In the genomic region with DNA sequence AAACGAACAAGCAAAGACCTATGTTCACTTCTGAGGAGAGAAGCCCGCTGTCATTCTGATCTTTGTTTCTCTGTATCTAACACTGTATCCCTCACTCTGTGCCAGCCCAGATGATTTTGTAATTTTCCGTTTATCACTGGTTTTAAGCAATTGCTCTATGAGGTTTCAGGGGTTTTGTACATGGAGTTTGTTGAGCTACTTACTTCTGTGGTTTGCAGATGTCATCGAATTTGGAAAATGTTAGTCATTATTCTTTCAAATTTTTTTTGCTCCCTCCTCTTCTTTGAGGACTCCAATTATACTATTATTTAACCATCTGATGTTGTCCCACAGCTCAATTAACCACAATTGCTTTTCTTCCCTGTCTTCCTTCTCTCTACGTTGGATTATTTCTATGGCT, we compare ENCODE assay signal across 11 cellular contexts.
DNase-seq lines count a peak whose midpoint lies in the region; ATAC-seq and TF ChIP-seq lines count a peak whose summit lies in the region.
"Had no signal": no experiment of that assay in that cellular context is flagged by ENCODE, and none has a peak within 500 bp of the region (broad histone marks: within the 10 kb centered on the region; RNA-seq: fewer than 3 reads in every experiment).

No MANE protein-coding gene starts in this region.

- H3K4me1 ChIP-seq in GM23248 (ENCODE audit: insufficient read depth) (peaks cover 10% of the 10 kb centered on the region), smooth muscle cell (ENCODE audit: low read depth) (no peaks in the 10 kb centered on the region)

- ATAC-seq in CD4-positive, alpha-beta T cell (ENCODE audit: poor library complexity): no peak
- ATAC-seq: CD8-positive, alpha-beta T cell had no signal

- in situ Hi-C loops in GM23248 (cut with MboI): no loop called here

- H3K4me2 ChIP-seq in GM23248 (ENCODE audit: unreplicated experiment): no peak overlapping the region
- no peak overlapping the region for H3K4me2 ChIP-seq in smooth muscle cell

- H3F3A ChIP-seq in GM23248 (ENCODE audit: insufficient read depth): peaks cover 16% of the 10 kb centered on the region
- H3F3A ChIP-seq in smooth muscle cell (ENCODE audit: low read depth): no peaks in the 10 kb centered on the region

- WGBS in GM23248 (ENCODE audit: low coverage in 1 of 2, low lambda C conversion rate in 2 of 2, missing lambda C conversion rate in 2 of 2), 2 experiments: 76 to 87% methylated on average over 5 of the region's 5 CpGs
- 89% methylated on average over 5 of the region's 5 CpGs for WGBS in smooth muscle cell (ENCODE audit: low lambda C conversion rate)

- H3K9me3 ChIP-seq in GM23248 (ENCODE audit: low read depth): no peaks in the 10 kb centered on the region
- H3K9me3 ChIP-seq in smooth muscle cell (replicated peaks; ENCODE audit: low read depth): no peaks in the 10 kb centered on the region
- no peaks in the 10 kb centered on the region for H3K9me3 ChIP-seq in CD4-positive, alpha-beta T cell (ENCODE audit: control insufficient read depth, low read length)
- H3K9me3 ChIP-seq: BE2C had no signal

- H3K27ac Mint-ChIP-seq in CD4-positive, alpha-beta T cell: no peak overlapping the region
- H3K27ac Mint-ChIP-seq: CD8-positive, alpha-beta T cell had no signal

- no peak overlapping the region for H3K27ac ChIP-seq in GM23248
- peak overlapping the region; percentile 17 for H3K27ac ChIP-seq in smooth muscle cell (ENCODE audit: low read depth)
- no peak overlapping the region for H3K27ac ChIP-seq in CD4-positive, alpha-beta T cell (ENCODE audit: low read depth, low read length)
- H3K27ac ChIP-seq: C4-2B had no signal

- H3K79me2 ChIP-seq in GM23248 (ENCODE audit: insufficient read depth) (no peaks in the 10 kb centered on the region), smooth muscle cell (ENCODE audit: low read depth) (no peaks in the 10 kb centered on the region)

- H3K27me3 ChIP-seq in GM23248 (replicated peaks; ENCODE audit: insufficient read depth): no peaks in the 10 kb centered on the region
- H3K27me3 ChIP-seq in smooth muscle cell (ENCODE audit: low read depth): no peaks in the 10 kb centered on the region
- no peaks in the 10 kb centered on the region for H3K27me3 ChIP-seq in CD4-positive, alpha-beta T cell (ENCODE audit: control insufficient read depth, insufficient read depth, low read length)
- H3K27me3 ChIP-seq: BE2C had no signal

- no peaks in the 10 kb centered on the region for H3K36me3 ChIP-seq in GM23248 (ENCODE audit: low read depth)
- H3K36me3 ChIP-seq in smooth muscle cell (ENCODE audit: low read depth): no peaks in the 10 kb centered on the region
- H3K36me3 ChIP-seq: BE2C had no signal

- intact Hi-C loops in CD4-positive, alpha-beta T cell (cut with DNase I, micrococcal nuclease): no loop called here

- no peaks in the 10 kb centered on the region for H4K20me1 ChIP-seq in GM23248 (ENCODE audit: insufficient read depth)
- H4K20me1 ChIP-seq in smooth muscle cell (ENCODE audit: low read depth): no peaks in the 10 kb centered on the region

- POLR2A ChIA-PET in CD4-positive, alpha-beta T cell (lab: Charles Lee): no interaction called here

- CTCF ChIA-PET in CD4-positive, alpha-beta T cell (lab: Charles Lee): no interaction called here

- H3K4me3 Mint-ChIP-seq in CD4-positive, alpha-beta T cell: no peak overlapping the region
- H3K4me3 Mint-ChIP-seq: CD8-positive, alpha-beta T cell had no signal

- no peaks in the 10 kb centered on the region for H3K4me1 Mint-ChIP-seq in CD4-positive, alpha-beta T cell (ENCODE audit: low read depth)

- no peak for TF ChIP-seq CTCF in smooth muscle cell (IDR thresholded peaks at IDR 0.05; ENCODE audit: borderline replicate concordance, insufficient read depth, poor library complexity, severe bottlenecking)
- TF ChIP-seq CTCF in CD4-positive, alpha-beta T cell (IDR thresholded peaks at IDR 0.05): no peak

- H2AFZ ChIP-seq in GM23248 (no peak overlapping the region), smooth muscle cell (ENCODE audit: low read depth) (no peak overlapping the region)

- H3K27me3 Mint-ChIP-seq in CD4-positive, alpha-beta T cell: no peaks in the 10 kb centered on the region

- H3K9me2 ChIP-seq in GM23248 (ENCODE audit: insufficient read depth): no peaks in the 10 kb centered on the region

- peak; percentile 14 for DNase-seq in GM23248
- peak; percentile 5 for DNase-seq in OCI-M1 (lab: John Stamatoyannopoulos, UW)
- DNase-seq in fibroblast of peridontal ligament (ENCODE audit: extremely low read depth): peak; percentile 53
- no peak for DNase-seq in smooth muscle cell (lab: John Stamatoyannopoulos, UW; ENCODE audit: unreplicated experiment)
- DNase-seq in CD4-positive, alpha-beta T cell: no peak
- no peak for DNase-seq in SHP77 treated with DMSO at 0.1 percent for 48 hours (lab: John Stamatoyannopoulos, UW)
- no peak for DNase-seq in stimulated activated CD4-positive, alpha-beta T cell treated with anti-CD3 and anti-CD28 coated beads, Interleukin-2, amount 100 ng/mL, for 24 hours
- DNase-seq: BE2C; CD8-positive, alpha-beta T cell; COR-L47 had no signal

- H3K9me3 Mint-ChIP-seq in CD4-positive, alpha-beta T cell: peaks cover 21% of the 10 kb centered on the region

- H3K4me3 ChIP-seq in GM23248: no peak overlapping the region
- H3K4me3 ChIP-seq in smooth muscle cell: no peak overlapping the region

- H3K9ac ChIP-seq in GM23248 (no peak overlapping the region), smooth muscle cell (ENCODE audit: low read depth) (no peak overlapping the region)

- H3K36me3 Mint-ChIP-seq in CD4-positive, alpha-beta T cell (ENCODE audit: low read depth): no peaks in the 10 kb centered on the region
- H3K36me3 Mint-ChIP-seq: CD8-positive, alpha-beta T cell had no signal

Comparison
In these comparisons a context has a peak if more than half of its experiments do, and no peak if none do; other contexts are left out.
1. DNase-seq: peak in GM23248 (single experiment), OCI-M1 (single experiment) and fibroblast of peridontal ligament (single experiment); none in smooth muscle cell (single experiment), CD4-positive, alpha-beta T cell (0 of 10), SHP77 treated with DMSO at 0.1 percent for 48 hours (single experiment) and stimulated activated CD4-positive, alpha-beta T cell treated with anti-CD3 and anti-CD28 coated beads, Interleukin-2, amount 100 ng/mL, for 24 hours (0 of 2).